ENCODE assay signal across 8 cellular contexts in genomic region chr13:41054212-41054877, GRCh38. TPM values are rescaled to one million over a fixed set of nuclear protein-coding genes. Genes with fewer than 3 reads are reported as not detected.
DNase-seq lines count a peak whose midpoint lies in the region; ATAC-seq and TF ChIP-seq lines count a peak whose summit lies in the region.

No MANE protein-coding gene starts in this region.

- CTCF ChIA-PET in CD4-positive, alpha-beta T cell (lab: Charles Lee) = interaction anchor here (0.6 to 3.4 kb wide), 26 partner anchors 8 to 173 kb away, joined by 3 to 20 read pairs (median 6); partner anchors contain the start of gene ELF1

- POLR2A ChIA-PET in CD4-positive, alpha-beta T cell (lab: Charles Lee) = interaction anchor here (0.6 to 2.5 kb wide), 5 partner anchors 35 to 409 kb away, joined by 3 to 25 read pairs (median 4); partner anchors contain the start of gene ELF1
- POLR2A ChIA-PET in activated naive CD8-positive, alpha-beta T cell treated with anti-CD3 and anti-CD28 coated beads, Interleukin-2, amount 10 ng/mL, durations not matched to agents 7 days and 5 days (lab: Charles Lee) = interaction anchor here (0.9 to 1.0 kb wide), 2 partner anchors 34 to 168 kb away, joined by 3 read pairs; no protein-coding TSS in a partner anchor

- H3K4me1 ChIP-seq in right atrium auricular region (peaks cover 0 to 86% of the 10 kb centered on the region in 2 donors), skeletal muscle tissue (ENCODE audit: control insufficient read depth in 3 of 3, insufficient read depth in 3 of 3, low read length in 3 of 3) (peaks cover 39 to 58% (median 56%) of the 10 kb centered on the region in 3 donors)

- peak overlapping the region; percentile 39 for H3K4me3 Mint-ChIP-seq in CD4-positive, alpha-beta T cell
- H3K4me3 Mint-ChIP-seq in activated naive CD8-positive, alpha-beta T cell treated with anti-CD3 and anti-CD28 coated beads, Interleukin-2, amount 10 ng/mL, durations not matched to agents 7 days and 5 days = peak overlapping the region; percentile 38

- H3K27me3 ChIP-seq in CD4-positive, alpha-beta T cell (ENCODE audit: control insufficient read depth, insufficient read depth, low read length) = no peaks in the 10 kb centered on the region
- no peaks in the 10 kb centered on the region for H3K27me3 ChIP-seq in right atrium auricular region
- H3K27me3 ChIP-seq in skeletal muscle tissue (ENCODE audit: control insufficient read depth in 3 of 3, insufficient read depth in 3 of 3, low read length in 3 of 3) = no peaks in the 10 kb centered on the region

- peak in 6 of 10 experiments; percentile 5 to 24 (median 20) for DNase-seq in CD4-positive, alpha-beta T cell
- DNase-seq in NCI-H526 treated with DMSO at 0.1 percent for 48 hours (lab: John Stamatoyannopoulos, UW) = peak; percentile 70
- no peak for DNase-seq in activated naive CD8-positive, alpha-beta T cell treated with anti-CD3 and anti-CD28 coated beads, Interleukin-2, amount 10 ng/mL, durations not matched to agents 7 days and 5 days
- DNase-seq in right atrium auricular region (ENCODE audit: low spot score) = no peak
- DNase-seq in NCI-H128 (lab: John Stamatoyannopoulos, UW; ENCODE audit: unreplicated experiment) = no peak
- no peak for DNase-seq in GM19238 (ENCODE audit: insufficient read length, low spot score)

- no peaks in the 10 kb centered on the region for H3K9me3 ChIP-seq in CD4-positive, alpha-beta T cell (ENCODE audit: control insufficient read depth, low read length)
- H3K9me3 ChIP-seq in right atrium auricular region (no peaks in the 10 kb centered on the region), skeletal muscle tissue (ENCODE audit: control insufficient read depth in 3 of 3, low read length in 3 of 3) (no peaks in the 10 kb centered on the region)

- peaks cover under 1% of the 10 kb centered on the region for H3K36me3 Mint-ChIP-seq in CD4-positive, alpha-beta T cell (ENCODE audit: low read depth)
- H3K36me3 Mint-ChIP-seq in activated naive CD8-positive, alpha-beta T cell treated with anti-CD3 and anti-CD28 coated beads, Interleukin-2, amount 10 ng/mL, durations not matched to agents 7 days and 5 days = peaks cover 6% of the 10 kb centered on the region

- peak overlapping the region in 1 of 3 donors; percentile 12 for H3K9ac ChIP-seq in skeletal muscle tissue (ENCODE audit: low read depth in 1 of 3, low read length in 3 of 3)

- H3K4me1 Mint-ChIP-seq in CD4-positive, alpha-beta T cell (ENCODE audit: low read depth) = peaks cover 57% of the 10 kb centered on the region
- peaks cover 51% of the 10 kb centered on the region for H3K4me1 Mint-ChIP-seq in activated naive CD8-positive, alpha-beta T cell treated with anti-CD3 and anti-CD28 coated beads, Interleukin-2, amount 10 ng/mL, durations not matched to agents 7 days and 5 days

- TF ChIP-seq CTCF in CD4-positive, alpha-beta T cell (IDR thresholded peaks at IDR 0.05) = peak; percentile 76
- peak; percentile 33 to 68 for TF ChIP-seq CTCF in right atrium auricular region (IDR thresholded peaks at IDR 0.05)

- H3K9me3 Mint-ChIP-seq in CD4-positive, alpha-beta T cell = no peaks in the 10 kb centered on the region
- peaks cover 3% of the 10 kb centered on the region for H3K9me3 Mint-ChIP-seq in activated naive CD8-positive, alpha-beta T cell treated with anti-CD3 and anti-CD28 coated beads, Interleukin-2, amount 10 ng/mL, durations not matched to agents 7 days and 5 days

- intact Hi-C loops in CD4-positive, alpha-beta T cell (cut with DNase I, micrococcal nuclease) = loop anchor here (1.0 to 2.0 kb wide), 3 partner anchors 74 to 80 kb away; no protein-coding TSS in a partner anchor

- H3K4me3 ChIP-seq in right atrium auricular region = no peak overlapping the region
- H3K4me3 ChIP-seq in skeletal muscle tissue (ENCODE audit: low read length in 3 of 3) = no peak overlapping the region

- H3K27ac ChIP-seq in CD4-positive, alpha-beta T cell (ENCODE audit: low read depth, low read length) = no peak overlapping the region
- H3K27ac ChIP-seq in right atrium auricular region (peak overlapping the region; percentile 77 to 84), skeletal muscle tissue (ENCODE audit: low read depth, low read length) (peak overlapping the region; percentile 28)

- ATAC-seq in CD4-positive, alpha-beta T cell (ENCODE audit: poor library complexity) = peak; percentile 77
- peak; percentile 47 for ATAC-seq in GM18511 (IDR thresholded peaks at IDR 0.05; ENCODE audit: unreplicated experiment)
- peak; percentile 78 for ATAC-seq in activated naive CD8-positive, alpha-beta T cell treated with anti-CD3 and anti-CD28 coated beads, Interleukin-2, amount 10 ng/mL, durations not matched to agents 7 days and 5 days (ENCODE audit: low read depth)

- H3K36me3 ChIP-seq in right atrium auricular region (no peaks in the 10 kb centered on the region), skeletal muscle tissue (ENCODE audit: control insufficient read depth in 3 of 3, insufficient read depth in 3 of 3, low read length in 3 of 3) (peaks cover 0 to 3% (median 0%) of the 10 kb centered on the region in 3 donors)

- H3K27me3 Mint-ChIP-seq in CD4-positive, alpha-beta T cell = no peaks in the 10 kb centered on the region
- H3K27me3 Mint-ChIP-seq in activated naive CD8-positive, alpha-beta T cell treated with anti-CD3 and anti-CD28 coated beads, Interleukin-2, amount 10 ng/mL, durations not matched to agents 7 days and 5 days = no peaks in the 10 kb centered on the region

- peak overlapping the region; percentile 56 for H3K27ac Mint-ChIP-seq in CD4-positive, alpha-beta T cell
- no peak overlapping the region for H3K27ac Mint-ChIP-seq in activated naive CD8-positive, alpha-beta T cell treated with anti-CD3 and anti-CD28 coated beads, Interleukin-2, amount 10 ng/mL, durations not matched to agents 7 days and 5 days

RNA-seq across cellular contexts. Expression of gene WBP4, which starts 7.0 kb away (rescaled TPM):
- 1 to 10 TPM; 6.9 to 7.4 TPM for total RNA-seq in CD4-positive, alpha-beta T cell
- total RNA-seq in activated naive CD8-positive, alpha-beta T cell treated with anti-CD3 and anti-CD28 coated beads, Interleukin-2, amount 10 ng/mL, durations not matched to agents 7 days and 5 days = 1 to 10 TPM; 9.3 to 9.9 TPM
- 10 to 100 TPM; 14.0 to 18.0 TPM for total RNA-seq in right atrium auricular region
- total RNA-seq in skeletal muscle tissue = 6.8 TPM

RNA-seq across cellular contexts. Expression of gene ELF1, which starts 35.2 kb away (rescaled TPM):
- 100 to 1,000 TPM; 354 to 358 TPM for total RNA-seq in CD4-positive, alpha-beta T cell
- total RNA-seq in activated naive CD8-positive, alpha-beta T cell treated with anti-CD3 and anti-CD28 coated beads, Interleukin-2, amount 10 ng/mL, durations not matched to agents 7 days and 5 days = 100 to 1,000 TPM; 134 to 142 TPM
- total RNA-seq in right atrium auricular region (10 to 100 TPM; 39.1 to 54.2 TPM), skeletal muscle tissue (33.9 TPM)

Comparison
In these comparisons a context has a peak if more than half of its experiments do, and no peak if none do; other contexts are left out.
1. DNase-seq: peak in CD4-positive, alpha-beta T cell (6 of 10) and NCI-H526 treated with DMSO at 0.1 percent for 48 hours (single experiment); none in activated naive CD8-positive, alpha-beta T cell treated with anti-CD3 and anti-CD28 coated beads, Interleukin-2, amount 10 ng/mL, durations not matched to agents 7 days and 5 days (single experiment), right atrium auricular region (single experiment), NCI-H128 (single experiment) and GM19238 (single experiment).
2. Peak in every context shown above with its lines, with median percentiles within 50 percentile points of each other: ATAC-seq.